19 cellular contexts compared by ENCODE assay signal in the genomic region with DNA sequence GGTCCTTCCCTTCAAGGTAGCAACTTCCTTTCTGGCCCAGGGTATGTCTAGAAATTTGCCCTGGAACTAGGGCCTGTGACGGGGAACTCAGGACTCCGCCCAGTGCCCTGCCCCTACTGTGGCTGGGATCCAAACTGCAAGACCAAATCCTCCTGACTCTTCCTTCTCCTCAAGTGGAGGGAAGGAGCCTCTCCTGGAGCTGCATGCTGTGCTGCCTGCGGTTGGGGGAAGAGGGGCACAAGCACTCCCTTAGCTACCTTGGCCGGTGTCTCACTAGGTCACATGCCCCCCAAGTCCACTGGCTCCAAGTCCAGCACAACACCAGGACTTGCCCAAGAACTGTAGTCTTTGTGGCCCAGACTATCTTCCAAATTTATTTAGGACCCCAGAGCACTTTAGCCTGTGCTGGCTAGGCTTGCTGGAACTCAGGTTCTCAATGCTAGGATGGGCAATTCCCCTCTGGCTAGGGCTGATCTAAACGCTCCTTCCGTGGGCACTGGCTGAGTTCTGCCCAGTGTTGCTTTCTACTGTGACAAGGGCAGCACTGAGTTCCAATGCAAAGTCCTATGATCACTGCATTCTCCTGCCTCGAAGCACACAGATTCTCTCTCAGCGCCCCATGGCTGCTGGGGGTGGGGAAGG. TPM values are rescaled to one million over a fixed set of nuclear protein-coding genes. Genes with fewer than 3 reads are reported as not detected.
DNase-seq lines count a peak whose midpoint lies in the region; ATAC-seq and TF ChIP-seq lines count a peak whose summit lies in the region.
"Had no signal": no experiment of that assay in that cellular context is flagged by ENCODE, and none has a peak within 500 bp of the region (broad histone marks: within the 10 kb centered on the region; RNA-seq: fewer than 3 reads in every experiment).

No MANE protein-coding gene starts in this region.

- no peaks in the 10 kb centered on the region for H3K27me3 ChIP-seq in dorsolateral prefrontal cortex
- no peaks in the 10 kb centered on the region for H3K27me3 ChIP-seq in lung (ENCODE audit: control insufficient read depth, insufficient read depth)
- H3K27me3 ChIP-seq in psoas muscle (ENCODE audit: insufficient read depth in 3 of 3, low read length in 2 of 3), result no peaks in the 10 kb centered on the region
- no peaks in the 10 kb centered on the region for H3K27me3 ChIP-seq in spleen (replicated peaks in 1 of 7)
- H3K27me3 ChIP-seq: brain microvascular endothelial cell, gastroesophageal sphincter had no signal

- H3K9me3 ChIP-seq in lung (ENCODE audit: control insufficient read depth in 2 of 2, insufficient read depth in 1 of 2, low read length in 1 of 2) (no peaks in the 10 kb centered on the region), psoas muscle (no peaks in the 10 kb centered on the region), spleen (no peaks in the 10 kb centered on the region)
- H3K9me3 ChIP-seq: gastroesophageal sphincter had no signal

- no peak for TF ChIP-seq CTCF in dorsolateral prefrontal cortex (IDR thresholded peaks at IDR 0.05 in 54 of 56, conservative IDR thresholded peaks at IDR 0.05 in 2 of 56; ENCODE audit: low read depth in 1 of 56, partially characterized antibody in 56 of 56)
- no peak for TF ChIP-seq CTCF in lung (IDR thresholded peaks at IDR 0.05; ENCODE audit: control extremely low read depth, extremely low read depth)
- no peak for TF ChIP-seq CTCF in psoas muscle (IDR thresholded peaks at IDR 0.05)
- TF ChIP-seq CTCF in spleen (IDR thresholded peaks at IDR 0.05 in 8 of 11, conservative IDR thresholded peaks at IDR 0.05 in 3 of 11), result no peak

- H3K27ac ChIP-seq in dorsolateral prefrontal cortex (peak overlapping the region in 49 of 59 donors; percentile 1 to 99 (median 60)), lung (ENCODE audit: low read depth in 1 of 2, low read length in 1 of 2) (no peak overlapping the region), psoas muscle (no peak overlapping the region), spleen (peak overlapping the region in 2 of 8 donors; percentile 7 to 39)
- H3K27ac ChIP-seq: brain microvascular endothelial cell, C4-2B, gastroesophageal sphincter had no signal

- DNase-seq in ELF-1 (ENCODE audit: low read depth, low spot score), result peak; percentile 39
- DNase-seq in HUDEP-2 (lab: John Stamatoyannopoulos, UW; ENCODE audit: unreplicated experiment in 76 of 76), result peak in 47 of 76 experiments; percentile 3 to 56 (median 24)
- DNase-seq in dorsolateral prefrontal cortex, result no peak
- no peak for DNase-seq in lung (ENCODE audit: low spot score)
- no peak for DNase-seq in psoas muscle
- DNase-seq in NCI-H1092 (lab: John Stamatoyannopoulos, UW), result no peak
- no peak for DNase-seq in spleen
- no peak for DNase-seq in activated naive CD4-positive, alpha-beta T cell treated with Interleukin-2 at 50 U/mL for 16 hours
- DNase-seq: activated CD8-positive, alpha-beta T cell treated with anti-CD3 and anti-CD28 coated beads, Interleukin-2, amount 10 ng/mL, durations not matched to agents 7 days and 5 days; activated naive CD4-positive, alpha-beta T cell; brain microvascular endothelial cell; GDM1; Karpas-422; naive thymus-derived CD4-positive, alpha-beta T cell; NCI-H187; NCI-H82; stimulated activated naive CD4-positive, alpha-beta T cell had no signal

- peaks cover 0 to 10% of the 10 kb centered on the region in 2 donors for H3K4me1 ChIP-seq in lung (ENCODE audit: control insufficient read depth in 2 of 2, insufficient read depth in 2 of 2, low read length in 2 of 2)
- H3K4me1 ChIP-seq in psoas muscle, result peaks cover under 1% of the 10 kb centered on the region
- H3K4me1 ChIP-seq in spleen, result peaks cover 0 to 43% (median 14%) of the 10 kb centered on the region in 6 donors

- ATAC-seq in lung (ENCODE audit: insufficient read depth, low FRiP score) (peak; percentile 41), psoas muscle (no peak)
- ATAC-seq: activated CD8-positive, alpha-beta T cell treated with anti-CD3 and anti-CD28 coated beads, Interleukin-2, amount 10 ng/mL, durations not matched to agents 7 days and 5 days; gastroesophageal sphincter; naive thymus-derived CD4-positive, alpha-beta T cell had no signal

- intact Hi-C loops in dorsolateral prefrontal cortex (cut with DNase I) (no loop called here), psoas muscle (cut with DNase I) (no loop called here), spleen (cut with DNase I; ENCODE audit: low total_unique reads) (no loop called here)

- 73 to 80% methylated on average over 8 of the region's 8 CpGs for WGBS in lung, 2 donors
- 74 to 80% (median 80%) methylated on average over 8 of the region's 8 CpGs for WGBS in psoas muscle, 3 donors
- WGBS in spleen, 5 donors, result 61 to 85% (median 74%) methylated on average over 8 of the region's 8 CpGs

- no peak overlapping the region for H3K4me3 ChIP-seq in dorsolateral prefrontal cortex
- no peak overlapping the region for H3K4me3 ChIP-seq in lung
- H3K4me3 ChIP-seq in psoas muscle, result no peak overlapping the region
- no peak overlapping the region for H3K4me3 ChIP-seq in spleen
- H3K4me3 ChIP-seq: gastroesophageal sphincter had no signal

- TF ChIP-seq POLR2A in spleen (IDR thresholded peaks at IDR 0.05), result no peak

- H3K36me3 ChIP-seq in lung (ENCODE audit: control insufficient read depth in 2 of 2, insufficient read depth in 2 of 2, low read length in 2 of 2) (peaks cover 0 to 7% of the 10 kb centered on the region in 2 donors), psoas muscle (ENCODE audit: insufficient read depth in 1 of 2, low read depth in 1 of 2) (peaks cover 2 to 22% of the 10 kb centered on the region in 2 donors), spleen (peaks cover 0 to 51% (median 14%) of the 10 kb centered on the region in 6 donors)
- H3K36me3 ChIP-seq: brain microvascular endothelial cell had no signal

RNA-seq across cellular contexts. Expression of gene ADSS2, which starts 12.2 kb away (rescaled TPM):
- 10 to 100 TPM; 25.2 to 78.9 (median 51.3) TPM for total RNA-seq in dorsolateral prefrontal cortex
- 10 to 100 TPM; 42.4 to 46.7 TPM for total RNA-seq in lung
- polyA plus RNA-seq in lung, result 10 to 100 TPM; 18.4 to 31.7 TPM
- 10 to 100 TPM in 3 of 4 donors, 1 to 10 TPM in 1; 5.7 to 13.5 (median 11.8) TPM for total RNA-seq in psoas muscle
- 10 to 100 TPM; 11.7 to 19.2 (median 13.9) TPM for polyA plus RNA-seq in psoas muscle
- total RNA-seq in spleen, result 10 to 100 TPM; 40.2 to 48.6 (median 44.2) TPM
- polyA plus RNA-seq in spleen, result 10 to 100 TPM; 19.9 to 23.4 (median 22.0) TPM

RNA-seq across cellular contexts. Expression of gene CATSPERE, which starts 21.6 kb away (rescaled TPM):
- total RNA-seq in dorsolateral prefrontal cortex (1 to 10 TPM; 1.5 to 7.7 (median 4.0) TPM), lung (1 to 10 TPM; 2.0 to 2.7 TPM), psoas muscle (under 1 TPM; 0.30 to 0.60 (median 0.46) TPM), spleen (1 to 10 TPM in 6 of 7 donors, under 1 TPM in 1; 0.85 to 4.0 (median 1.3) TPM)
- polyA plus RNA-seq in lung (under 1 TPM; 0.30 to 0.87 TPM), psoas muscle (under 1 TPM; 0.15 to 0.48 (median 0.22) TPM), spleen (under 1 TPM; 0.50 to 0.70 (median 0.52) TPM)

Comparison
In these comparisons a context has a peak if more than half of its experiments do, and no peak if none do; other contexts are left out.
1. DNase-seq: peak in ELF-1 (single experiment) and HUDEP-2 (47 of 76); none in dorsolateral prefrontal cortex (0 of 10), lung (single experiment), psoas muscle (0 of 2), NCI-H1092 (single experiment), spleen (single experiment) and activated naive CD4-positive, alpha-beta T cell treated with Interleukin-2 at 50 U/mL for 16 hours (single experiment).
2. H3K27ac ChIP-seq: peak in dorsolateral prefrontal cortex (49 of 59); none in lung (0 of 2) and psoas muscle (single experiment).